Comparison of ENCODE assay signal across 9 cellular contexts in the genomic region with DNA sequence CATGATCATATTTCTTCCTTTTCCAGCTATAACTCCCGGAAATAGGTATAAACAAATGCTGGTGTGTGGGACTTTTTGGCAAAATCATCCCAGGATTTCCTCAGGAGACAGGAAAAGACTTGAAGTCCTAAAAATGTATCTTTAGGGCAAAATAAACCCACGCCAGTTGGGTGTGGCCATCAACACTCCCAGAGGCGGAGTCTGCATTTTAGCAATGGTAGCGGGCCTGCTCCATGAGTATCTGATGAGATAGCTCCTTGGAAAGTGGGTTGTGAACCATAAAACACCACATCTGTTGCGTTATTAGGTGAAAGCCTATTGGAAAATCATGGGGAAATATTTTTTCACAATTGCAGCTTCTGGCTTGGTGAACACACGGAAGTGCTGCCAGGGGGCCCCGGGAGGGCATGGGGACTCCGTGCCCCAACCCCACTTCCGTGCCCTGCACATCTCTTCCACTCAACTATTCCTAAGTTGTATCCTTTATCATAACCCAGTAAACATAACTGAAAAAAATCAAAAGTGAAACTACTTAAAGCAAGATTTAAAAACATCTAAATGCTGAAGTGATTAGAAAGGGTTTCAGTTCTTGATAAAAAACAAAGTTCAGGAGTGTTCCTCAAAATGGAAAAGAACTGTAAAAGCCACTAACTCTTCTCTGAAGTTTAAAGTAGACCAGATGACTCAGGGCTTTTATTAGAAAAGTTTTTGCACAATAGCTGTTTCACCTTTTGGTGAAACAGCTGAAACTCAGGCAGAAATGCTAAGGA.
DNase-seq lines count a peak whose midpoint lies in the region; ATAC-seq and TF ChIP-seq lines count a peak whose summit lies in the region.
"Had no signal": no experiment of that assay in that cellular context is flagged by ENCODE, and none has a peak within 500 bp of the region (broad histone marks: within the 10 kb centered on the region; RNA-seq: fewer than 3 reads in every experiment).

No MANE protein-coding gene starts in this region.

- H3K9me3 Mint-ChIP-seq in naive B cell = peaks cover 0 to 9% (median 0%) of the 10 kb centered on the region in 7 donors
- H3K9me3 Mint-ChIP-seq: central memory CD8-positive, alpha-beta T cell had no signal

- H3K4me3 Mint-ChIP-seq in naive B cell = peak overlapping the region; percentile 27 to 75 (median 58)
- H3K4me3 Mint-ChIP-seq: central memory CD8-positive, alpha-beta T cell had no signal

- POLR2A ChIA-PET in HEK293T (lab: Yijun Ruan, JAX) = no interaction called here

- DNase-seq in SIG-M5 (lab: John Stamatoyannopoulos, UW) (peak; percentile 51), naive B cell (no peak), mucosa of gallbladder (ENCODE audit: low spot score) (no peak), HEK293T (ENCODE audit: extremely low spot score) (no peak), nucleus accumbens (lab: John Stamatoyannopoulos, UW) (no peak)
- DNase-seq: activated CD8-positive, alpha-beta memory T cell treated with anti-CD3 and anti-CD28 coated beads for 24 hours had no signal

- peaks cover 0 to 16% (median 10%) of the 10 kb centered on the region in 3 donors for H3K4me1 Mint-ChIP-seq in naive B cell
- H3K4me1 Mint-ChIP-seq: central memory CD8-positive, alpha-beta T cell had no signal

- ATAC-seq in GM18502 (IDR thresholded peaks at IDR 0.05; ENCODE audit: poor library complexity, unreplicated experiment) = peak; percentile 53
- ATAC-seq in GM21723 (IDR thresholded peaks at IDR 0.05; ENCODE audit: unreplicated experiment) = peak; percentile 56
- ATAC-seq in naive B cell (ENCODE audit: low read depth in 2 of 2) = no peak

- no peaks in the 10 kb centered on the region for H3K36me3 Mint-ChIP-seq in naive B cell

- peak overlapping the region in 3 of 6 donors; percentile 44 to 95 (median 66) for H3K27ac Mint-ChIP-seq in naive B cell

- no peaks in the 10 kb centered on the region for H3K27me3 Mint-ChIP-seq in naive B cell
- H3K27me3 Mint-ChIP-seq: central memory CD8-positive, alpha-beta T cell had no signal

- CTCF ChIA-PET in HEK293T (lab: Yijun Ruan, JAX) = no interaction called here

TF ChIP-seq in HEK293T, 16 proteins besides CTCF, POLR2A, EP300 and RAD21:
- no peak for TF ChIP-seq FOXK2 (IDR thresholded peaks at IDR 0.05)
- TF ChIP-seq BHLHE40 (IDR thresholded peaks at IDR 0.05; ENCODE audit: borderline replicate concordance) = no peak
- no peak for TF ChIP-seq FOXM1 (IDR thresholded peaks at IDR 0.05; ENCODE audit: borderline replicate concordance)
- TF ChIP-seq ELF4 (IDR thresholded peaks at IDR 0.05) = no peak
- TF ChIP-seq FOXA1 (IDR thresholded peaks at IDR 0.05) = no peak
- TF ChIP-seq TARDBP (IDR thresholded peaks at IDR 0.05) = no peak
- no peak for TF ChIP-seq LEF1 (IDR thresholded peaks at IDR 0.05; ENCODE audit: borderline replicate concordance)
- TF ChIP-seq HDGF (IDR thresholded peaks at IDR 0.05; ENCODE audit: borderline replicate concordance) = no peak
- no peak for TF ChIP-seq ARNT (IDR thresholded peaks at IDR 0.05)
- no peak for TF ChIP-seq ZNF384 (IDR thresholded peaks at IDR 0.05)
- no peak for TF ChIP-seq NFRKB (IDR thresholded peaks at IDR 0.05)
TF ChIP-seq in HEK293T: peak in this region for 0.

Comparison
In these comparisons a context has a peak if more than half of its experiments do, and no peak if none do; other contexts are left out.
1. ATAC-seq: peak in GM18502 (single experiment) and GM21723 (single experiment); none in naive B cell (0 of 2).